27 cellular contexts compared by ENCODE assay signal in the genomic region with DNA sequence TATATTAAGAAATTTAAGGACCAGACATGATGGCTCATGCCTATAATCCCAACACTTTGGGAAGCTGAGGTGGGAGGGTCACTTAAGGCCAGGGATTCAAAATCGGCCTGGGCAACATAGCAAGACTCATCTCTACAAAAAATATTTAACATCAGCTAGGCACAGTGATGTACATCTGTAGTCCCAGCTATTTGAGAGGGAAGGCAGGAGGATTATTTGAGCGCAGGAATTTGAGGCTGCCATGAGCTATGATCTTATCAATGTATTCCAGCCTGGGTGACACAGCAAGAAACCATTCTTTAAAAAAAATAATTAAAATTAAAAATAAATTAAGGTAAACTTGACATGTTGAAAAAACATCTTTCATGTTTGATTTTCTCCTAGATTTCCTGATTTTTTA.
DNase-seq lines count a peak whose midpoint lies in the region.
"Had no signal": no experiment of that assay in that cellular context is flagged by ENCODE, and none has a peak within 500 bp of the region (broad histone marks: within the 10 kb centered on the region; RNA-seq: fewer than 3 reads in every experiment).

No MANE protein-coding gene starts in this region.

- H3K4ac ChIP-seq in trophoblast cell (ENCODE audit: low read depth, low read length), result no peak overlapping the region

- H2AK5ac ChIP-seq in trophoblast cell (ENCODE audit: low read length), result no peak overlapping the region

- H4K91ac ChIP-seq in trophoblast cell (ENCODE audit: low read depth, low read length), result no peak overlapping the region

- no peaks in the 10 kb centered on the region for H3K9me3 ChIP-seq in trophoblast cell (ENCODE audit: insufficient read depth, low read depth, low read length)
- H3K9me3 ChIP-seq: A549, BE2C, Caco-2 had no signal

- no peak overlapping the region for H2BK5ac ChIP-seq in trophoblast cell (ENCODE audit: low read depth, low read length, poor library complexity)

- no peak overlapping the region for H3K18ac ChIP-seq in trophoblast cell (ENCODE audit: low read length)

- no peak overlapping the region for H4K12ac ChIP-seq in trophoblast cell (ENCODE audit: low read depth, low read length)

- H3K36me3 ChIP-seq in trophoblast cell (ENCODE audit: control insufficient read depth in 1 of 2, insufficient read depth in 2 of 2, low read length in 2 of 2), result no peaks in the 10 kb centered on the region
- H3K36me3 ChIP-seq: BE2C; BLaER1; BLaER1 treated with 17β-estradiol and CSF1 and Interleukin-3, amounts not matched to agents 10 nM and 100 nM had no signal

- H3K23ac ChIP-seq in trophoblast cell (ENCODE audit: low read length), result no peak overlapping the region

- no peak overlapping the region for H2AFZ ChIP-seq in trophoblast cell (ENCODE audit: insufficient read depth, low read length, poor library complexity)

- no peaks in the 10 kb centered on the region for H3K79me1 ChIP-seq in trophoblast cell (ENCODE audit: low read length)

- no peak overlapping the region for H3K14ac ChIP-seq in trophoblast cell (ENCODE audit: low read length)

- H3K4me2 ChIP-seq in trophoblast cell (ENCODE audit: low read length), result no peak overlapping the region
- H3K4me2 ChIP-seq: A549; BLaER1; BLaER1 treated with 17β-estradiol and CSF1 and Interleukin-3, amounts not matched to agents 10 nM and 100 nM had no signal

- H3K27ac ChIP-seq in trophoblast cell (ENCODE audit: low read depth, low read length), result no peak overlapping the region
- H3K27ac ChIP-seq: 22Rv1; A549; BLaER1; BLaER1 treated with 17β-estradiol and CSF1 and Interleukin-3, amounts not matched to agents 10 nM and 100 nM; C4-2B had no signal

- no peaks in the 10 kb centered on the region for H3K27me3 ChIP-seq in trophoblast cell (ENCODE audit: insufficient read depth, low read length)
- H3K27me3 ChIP-seq: BE2C; BLaER1; BLaER1 treated with 17β-estradiol and CSF1 and Interleukin-3, amounts not matched to agents 10 nM and 100 nM had no signal

- DNase-seq in trophoblast cell, result peak; percentile 11 to 54
- no peak for DNase-seq in SW 1271 (lab: John Stamatoyannopoulos, UW)
- DNase-seq: 8988T; ACHN; AML-193; BE2C; C1 segment of cervical spinal cord; Caco-2; Calu3; CD4-positive, alpha-beta memory T cell; CD4-positive, alpha-beta T cell; CD4-positive, CD25-positive, alpha-beta regulatory T cell; CD8-positive, alpha-beta memory T cell; CD8-positive, alpha-beta T cell; COR-L47; DMS 273 treated with DMSO at 0.1 percent for 48 hours; DMS153; DMS53; DMS79; DMS79 treated with DMSO at 0.1 percent for 48 hours; DND-41; EL had no signal

- no peak overlapping the region for H3K9ac ChIP-seq in trophoblast cell (ENCODE audit: low read length)
- H3K9ac ChIP-seq: BLaER1; BLaER1 treated with 17β-estradiol and CSF1 and Interleukin-3, amounts not matched to agents 10 nM and 100 nM had no signal

- no peaks in the 10 kb centered on the region for H3K4me1 ChIP-seq in trophoblast cell (ENCODE audit: control insufficient read depth in 1 of 2, insufficient read depth in 2 of 2, low read length in 2 of 2)
- H3K4me1 ChIP-seq: A549; BE2C; BLaER1; BLaER1 treated with 17β-estradiol and CSF1 and Interleukin-3, amounts not matched to agents 10 nM and 100 nM; Caco-2 had no signal

- H3K4me3 ChIP-seq in trophoblast cell (ENCODE audit: low read depth, low read length), result no peak overlapping the region
- H3K4me3 ChIP-seq: A549; BLaER1; BLaER1 treated with 17β-estradiol and CSF1 and Interleukin-3, amounts not matched to agents 10 nM and 100 nM had no signal

- H3K79me2 ChIP-seq in trophoblast cell (ENCODE audit: control insufficient read depth, insufficient read depth, low read length, poor library complexity), result no peaks in the 10 kb centered on the region

- H2BK12ac ChIP-seq in trophoblast cell (ENCODE audit: low read length), result no peak overlapping the region

- H4K8ac ChIP-seq in trophoblast cell (ENCODE audit: low read depth, low read length), result no peak overlapping the region

- no peak overlapping the region for H2BK120ac ChIP-seq in trophoblast cell (ENCODE audit: insufficient read depth, low read length, poor library complexity)

- WGBS in trophoblast cell (ENCODE audit: extremely low coverage, insufficient coverage, insufficient read length), result no CpG with 5 or more reads among the region's 2 CpGs

Comparison
In these comparisons a context has a peak if more than half of its experiments do, and no peak if none do; other contexts are left out.
1. DNase-seq: peak in trophoblast cell (2 of 2); none in SW 1271 (0 of 2).